ENCODE assay signal across 1 cellular context in the genomic region with DNA sequence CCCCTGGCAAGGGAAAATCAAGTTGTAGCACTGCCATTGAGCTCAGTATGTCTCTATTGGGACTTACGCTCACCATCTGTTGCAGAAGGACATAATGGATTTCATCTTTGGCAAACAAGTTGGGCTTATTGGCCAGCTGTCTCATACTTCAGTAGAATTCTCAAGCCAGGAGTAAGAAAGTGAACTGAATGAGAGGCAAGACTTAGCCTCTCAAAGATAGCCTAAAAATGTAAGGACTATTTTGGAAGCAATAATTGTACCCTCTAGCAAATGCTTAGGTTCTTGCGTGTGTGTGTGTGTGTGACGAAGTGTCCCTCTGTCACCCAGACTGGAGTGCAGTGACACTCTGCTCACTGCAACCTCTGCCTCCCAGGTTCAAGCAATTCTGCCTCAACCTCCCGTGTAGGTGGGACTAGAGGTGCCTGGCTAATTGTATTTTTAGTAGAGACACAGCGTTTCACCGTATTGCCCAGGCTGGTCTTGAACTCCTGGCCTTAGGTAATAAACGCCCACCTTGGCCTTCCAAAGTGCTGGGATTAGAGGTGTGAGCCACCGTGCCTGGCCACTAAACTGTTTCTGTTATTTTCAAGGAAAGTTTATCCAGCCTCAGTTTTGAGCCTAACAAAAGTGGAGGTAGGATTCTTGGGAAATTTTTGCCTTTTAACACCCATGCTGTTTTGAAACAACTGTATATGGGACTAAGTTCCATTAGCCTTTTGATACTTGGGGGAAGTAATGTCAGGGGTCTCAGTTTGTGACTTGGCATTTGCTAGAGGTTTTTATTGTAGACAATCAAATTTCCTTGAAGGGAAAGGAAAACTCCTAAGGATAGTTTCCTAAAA.
TF ChIP-seq lines count a peak whose summit lies in the region.

No MANE protein-coding gene starts in this region.

TF ChIP-seq in endothelial cell of umbilical vein, 7 proteins besides CTCF, POLR2A, EP300 and RAD21:
- TF ChIP-seq, protein P1, sequence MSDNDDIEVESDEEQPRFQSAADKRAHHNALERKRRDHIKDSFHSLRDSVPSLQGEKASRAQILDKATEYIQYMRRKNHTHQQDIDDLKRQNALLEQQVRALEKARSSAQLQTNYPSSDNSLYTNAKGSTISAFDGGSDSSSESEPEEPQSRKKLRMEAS (IDR thresholded peaks at IDR 0.05; ENCODE audit: insufficient read depth, insufficient read length), result no peak
- TF ChIP-seq JUN (IDR thresholded peaks at IDR 0.05; ENCODE audit: borderline replicate concordance, insufficient read depth, insufficient read length, low read depth) (no peak), MYC (IDR thresholded peaks at IDR 0.05; ENCODE audit: low read depth, low read length) (no peak), FOS (IDR thresholded peaks at IDR 0.05; ENCODE audit: borderline replicate concordance, insufficient read depth, low read length) (no peak), GATA2 (IDR thresholded peaks at IDR 0.05; ENCODE audit: insufficient read depth, insufficient read length, low read depth, low read length) (no peak), POLR2AphosphoS5 (IDR thresholded peaks at IDR 0.05; ENCODE audit: insufficient read depth, low read depth, low read length) (peak; percentile 78)
TF ChIP-seq in endothelial cell of umbilical vein: peak in this region for 1.
